In genomic region chr6:110816110-110816409, GRCh38 we compare ENCODE assay signal across 8 cellular contexts. TPM values are rescaled to one million over a fixed set of nuclear protein-coding genes. Genes with fewer than 3 reads are reported as not detected.
A peak's percentile ranks its signal among the peaks of the same experiment; 100 is the strongest.
DNase-seq lines count a peak whose midpoint lies in the region; ATAC-seq and TF ChIP-seq lines count a peak whose summit lies in the region.

No MANE protein-coding gene starts in this region.

- ATAC-seq in GM18498 (IDR thresholded peaks at IDR 0.05; ENCODE audit: unreplicated experiment): no peak
- ATAC-seq in HG02623 (IDR thresholded peaks at IDR 0.05; ENCODE audit: unreplicated experiment): no peak

- peak overlapping the region; percentile 90 for H3K4me3 ChIP-seq in NB4 (ENCODE audit: low read depth, low read length)
- peak overlapping the region; percentile 51 for H3K4me3 ChIP-seq in effector memory CD4-positive, alpha-beta T cell (ENCODE audit: insufficient read depth, low read depth, low read length, poor library complexity, severe bottlenecking)
- H3K4me3 ChIP-seq in neuron (ENCODE audit: low read length): peak overlapping the region; percentile 58

- H3K4me1 ChIP-seq in effector memory CD4-positive, alpha-beta T cell (ENCODE audit: control insufficient read depth, insufficient read depth, low read length, poor library complexity, severe bottlenecking): peaks cover 5% of the 10 kb centered on the region
- peaks cover 21% of the 10 kb centered on the region for H3K4me1 ChIP-seq in neuron (ENCODE audit: insufficient read depth, low read length)

- H3K27ac ChIP-seq in C4-2B: peak overlapping the region; percentile 99
- H3K27ac ChIP-seq in effector memory CD4-positive, alpha-beta T cell (ENCODE audit: insufficient read depth, low read length, poor library complexity, severe bottlenecking): peak overlapping the region; percentile 93

- peak; percentile 32 for TF ChIP-seq POLR2A in NB4 (IDR thresholded peaks at IDR 0.05; ENCODE audit: extremely low read depth, insufficient read length)

- H2AFZ ChIP-seq in neuron (ENCODE audit: low read depth, low read length): peak overlapping the region; percentile 69

- TF ChIP-seq CTCF in C4-2B (conservative IDR thresholded peaks at IDR 0.05): no peak
- TF ChIP-seq CTCF in NB4 (IDR thresholded peaks at IDR 0.05; ENCODE audit: low read depth, low read length): no peak

- no peaks in the 10 kb centered on the region for H3K36me3 ChIP-seq in effector memory CD4-positive, alpha-beta T cell (ENCODE audit: control insufficient read depth, insufficient read depth, low read length)
- no peaks in the 10 kb centered on the region for H3K36me3 ChIP-seq in neuron (ENCODE audit: insufficient read depth, low read length)

- DNase-seq in NB4 (ENCODE audit: low read depth) (no peak), SK-N-DZ (ENCODE audit: low spot score) (no peak), C1 segment of cervical spinal cord (lab: John Stamatoyannopoulos, UW) (no peak)
- no peak for DNase-seq in effector memory CD4-positive, alpha-beta T cell

- no peaks in the 10 kb centered on the region for H3K9me3 ChIP-seq in effector memory CD4-positive, alpha-beta T cell (ENCODE audit: control insufficient read depth, low read length)
- H3K9me3 ChIP-seq in neuron (ENCODE audit: low read length): no peaks in the 10 kb centered on the region

- H3K27me3 ChIP-seq in effector memory CD4-positive, alpha-beta T cell (replicated peaks; ENCODE audit: control insufficient read depth, insufficient read depth, low read length, poor library complexity, severe bottlenecking): no peaks in the 10 kb centered on the region
- no peaks in the 10 kb centered on the region for H3K27me3 ChIP-seq in neuron (ENCODE audit: insufficient read depth, low read length)

RNA-seq across cellular contexts. Expression of gene CDK19, which starts 0.8 kb away (rescaled TPM):
- polyA plus RNA-seq in SK-N-DZ (2014; cell fraction: cytosol; rRNA removed): 23.1 and 27.4 TPM in 2 replicates
- 24.4 and 25.8 TPM in 2 replicates for polyA plus RNA-seq in SK-N-DZ (2014; cell fraction: nucleus; rRNA removed)

RNA-seq across cellular contexts. Expression of gene AMD1, which starts 58.5 kb away (rescaled TPM):
- polyA plus RNA-seq in SK-N-DZ (2014; cell fraction: cytosol; rRNA removed): 72.1 and 95.1 TPM in 2 replicates
- polyA plus RNA-seq in SK-N-DZ (2014; cell fraction: nucleus; rRNA removed): 53.0 and 56.6 TPM in 2 replicates
